ENCODE assay signal across 9 cellular contexts in the genomic region with DNA sequence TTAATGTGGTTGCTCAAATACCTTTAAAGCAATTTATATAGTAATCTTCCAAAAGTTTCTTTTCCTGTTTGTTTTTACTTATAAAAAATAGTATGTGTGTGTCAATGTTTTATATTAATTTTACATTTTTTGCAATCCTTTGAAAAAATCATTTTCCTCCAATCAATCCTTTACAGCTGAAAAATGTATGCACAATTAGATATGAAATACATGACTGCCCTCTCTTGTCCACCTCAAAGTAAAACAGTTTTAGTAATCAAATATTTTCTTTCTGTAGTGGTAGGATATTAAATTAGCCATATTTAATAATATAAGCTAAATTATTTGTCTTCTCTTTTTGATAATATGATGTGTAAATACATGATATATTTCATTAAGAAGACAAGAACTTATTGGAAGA.
DNase-seq lines count a peak whose midpoint lies in the region; ATAC-seq, FAIRE-seq and TF ChIP-seq lines count a peak whose summit lies in the region.
"Had no signal": no experiment of that assay in that cellular context is flagged by ENCODE, and none has a peak within 500 bp of the region (broad histone marks: within the 10 kb centered on the region; RNA-seq: fewer than 3 reads in every experiment).

No MANE protein-coding gene starts in this region.

- intact Hi-C loops in pancreas (cut with DNase I): no loop called here

- POLR2A ChIA-PET in GM10248 (lab: Yijun Ruan, JAX): no interaction called here

- peak in 2 of 4 donors; percentile 40 to 44 for ATAC-seq in pancreas
- no peak for ATAC-seq in activated naive CD4-positive, alpha-beta T cell treated with anti-CD3 and anti-CD28 coated beads, Interleukin-2, amount 50 U/mL, for 72 hours
- ATAC-seq: activated naive CD8-positive, alpha-beta T cell treated with anti-CD3 and anti-CD28 coated beads, Interleukin-2, amount 50 U/mL, for 24 hours had no signal

- H3K27ac ChIP-seq in pancreas: no peak overlapping the region

- no peak overlapping the region for H3K27ac Mint-ChIP-seq in activated naive CD4-positive, alpha-beta T cell treated with anti-CD3 and anti-CD28 coated beads, Interleukin-2, amount 50 U/mL, for 72 hours
- H3K27ac Mint-ChIP-seq: activated naive CD8-positive, alpha-beta T cell treated with anti-CD3 and anti-CD28 coated beads, Interleukin-2, amount 50 U/mL, for 24 hours had no signal

- H3K27me3 ChIP-seq in pancreas: no peaks in the 10 kb centered on the region

- H3K36me3 ChIP-seq in pancreas: no peaks in the 10 kb centered on the region

- FAIRE-seq in pancreas (lab: Jason Lieb, UNC): peak; percentile 45

- H3K4me3 ChIP-seq in cardiac fibroblast (replicated peaks in 1 of 2; ENCODE audit: low read depth in 2 of 2, low read length in 2 of 2) (no peak overlapping the region), pancreas (no peak overlapping the region)

- H3K36me3 Mint-ChIP-seq in activated naive CD4-positive, alpha-beta T cell treated with anti-CD3 and anti-CD28 coated beads, Interleukin-2, amount 50 U/mL, for 72 hours: no peaks in the 10 kb centered on the region

- no peaks in the 10 kb centered on the region for H3K4me1 ChIP-seq in pancreas

- TF ChIP-seq CTCF in GM10248 (IDR thresholded peaks at IDR 0.05; ENCODE audit: control extremely low read depth, extremely low read depth, low read depth, missing control alignments): peak; percentile 34
- no peak for TF ChIP-seq CTCF in cardiac fibroblast (IDR thresholded peaks at IDR 0.05; ENCODE audit: low read depth, low read length)
- no peak for TF ChIP-seq CTCF in pancreas (IDR thresholded peaks at IDR 0.05)

- DNase-seq in GM10248 (ENCODE audit: extremely low spot score) (no peak), NCI-H2081 treated with DMSO at 0.1 percent for 48 hours (lab: John Stamatoyannopoulos, UW) (peak; percentile 15), cardiac fibroblast (ENCODE audit: low read depth in 2 of 2) (peak; percentile 74), pancreas (no peak), NCI-H2227 (lab: John Stamatoyannopoulos, UW; ENCODE audit: unreplicated experiment) (no peak), T-helper 1 cell (no peak)
- no peak for DNase-seq in activated naive CD4-positive, alpha-beta T cell treated with anti-CD3 and anti-CD28 coated beads, Interleukin-2, amount 50 U/mL, for 72 hours (ENCODE audit: low spot score in 2 of 2)
- DNase-seq: activated naive CD8-positive, alpha-beta T cell treated with anti-CD3 and anti-CD28 coated beads, Interleukin-2, amount 50 U/mL, for 24 hours; stimulated activated CD4-positive, alpha-beta T cell treated with anti-CD3 and anti-CD28 coated beads, Interleukin-4, amount 100 ng/mL, for 4 hours had no signal

- CTCF ChIA-PET in GM10248 (lab: Yijun Ruan, JAX): interaction anchor here (0.7 to 5.7 kb wide), 8 partner anchors 9 to 803 kb away, joined by 3 to 39 read pairs (median 6); no protein-coding TSS in a partner anchor

- H3K9me3 ChIP-seq in pancreas: no peaks in the 10 kb centered on the region

- H3K9me3 Mint-ChIP-seq in activated naive CD4-positive, alpha-beta T cell treated with anti-CD3 and anti-CD28 coated beads, Interleukin-2, amount 50 U/mL, for 72 hours: peaks cover 0 to 5% of the 10 kb centered on the region in 2 donors
- H3K9me3 Mint-ChIP-seq: activated naive CD8-positive, alpha-beta T cell treated with anti-CD3 and anti-CD28 coated beads, Interleukin-2, amount 50 U/mL, for 24 hours had no signal

Comparison
In these comparisons a context has a peak if more than half of its experiments do, and no peak if none do; other contexts are left out.
1. DNase-seq: peak in NCI-H2081 treated with DMSO at 0.1 percent for 48 hours (single experiment) and cardiac fibroblast (2 of 2); none in GM10248 (single experiment), pancreas (0 of 6), activated naive CD4-positive, alpha-beta T cell treated with anti-CD3 and anti-CD28 coated beads, Interleukin-2, amount 50 U/mL, for 72 hours (0 of 2), NCI-H2227 (single experiment) and T-helper 1 cell (0 of 5).